16 cellular contexts compared by ENCODE assay signal in the genomic region with DNA sequence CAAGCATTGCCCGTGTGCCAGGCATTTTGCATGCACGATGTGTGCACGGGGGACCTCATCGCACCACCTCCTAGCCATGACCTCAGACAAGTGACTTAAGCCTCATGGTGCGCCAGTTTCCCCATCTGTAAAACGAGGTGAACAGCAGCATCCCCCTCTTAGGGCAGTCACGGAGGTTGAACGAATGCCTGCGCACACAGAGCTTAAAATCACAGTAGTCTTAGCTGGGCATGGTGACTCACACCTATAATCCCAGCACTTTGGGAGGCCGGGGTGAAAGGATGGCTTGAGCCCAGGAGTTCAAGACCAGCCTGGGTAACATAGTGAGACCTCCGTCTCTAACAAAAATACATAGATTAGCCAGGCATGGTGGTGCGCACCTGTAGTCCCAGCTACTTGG.
"Had no signal": no experiment of that assay in that cellular context is flagged by ENCODE, and none has a peak within 500 bp of the region (broad histone marks: within the 10 kb centered on the region; RNA-seq: fewer than 3 reads in every experiment).

No MANE protein-coding gene starts in this region.

- H3K4me3 ChIP-seq: lung, right lobe of liver, spleen had no signal

- H3K27ac ChIP-seq: right lobe of liver, spleen had no signal

- H3K27me3 ChIP-seq: right lobe of liver had no signal

- H3K36me3 ChIP-seq: right lobe of liver, spleen had no signal

- H3K36me3 Mint-ChIP-seq: activated naive CD8-positive, alpha-beta T cell treated with anti-CD3 and anti-CD28 coated beads, Interleukin-2, amount 10 ng/mL, durations not matched to agents 7 days and 5 days; stimulated activated naive B cell treated with anti-CD40 and anti-IgM and Interleukin-4, amounts not matched to agents 10 μg/mL and 1 μg/mL and 100 μg/mL, for 72 hours; type B pancreatic cell had no signal

- H3K9me3 Mint-ChIP-seq: activated CD8-positive, alpha-beta T cell treated with anti-CD3 and anti-CD28 coated beads for 36 hours; activated naive CD8-positive, alpha-beta T cell treated with anti-CD3 and anti-CD28 coated beads, Interleukin-2, amount 10 ng/mL, durations not matched to agents 7 days and 5 days; activated T-cell treated with anti-CD3 and anti-CD28 coated beads, Interleukin-2, amount 50 U/mL, for 72 hours; stimulated activated naive B cell treated with anti-CD40 and anti-IgM and Interleukin-4, amounts not matched to agents 10 μg/mL and 1 μg/mL and 100 μg/mL, for 72 hours; type B pancreatic cell had no signal

- H3K4me1 ChIP-seq: right lobe of liver had no signal

- H3K27me3 Mint-ChIP-seq: activated CD4-positive, alpha-beta T cell treated with anti-CD3 and anti-CD28 coated beads for 36 hours; progenitor cell of endocrine pancreas; type B pancreatic cell had no signal

- H3K4me1 Mint-ChIP-seq: activated CD4-positive, alpha-beta T cell treated with anti-CD3 and anti-CD28 coated beads for 36 hours; activated naive CD8-positive, alpha-beta T cell treated with anti-CD3 and anti-CD28 coated beads, Interleukin-2, amount 10 ng/mL, durations not matched to agents 7 days and 5 days; stimulated activated naive B cell treated with anti-CD40 and anti-IgM and Interleukin-4, amounts not matched to agents 10 μg/mL and 1 μg/mL and 100 μg/mL, for 72 hours had no signal

- ATAC-seq: activated CD4-positive, alpha-beta T cell treated with anti-CD3 and anti-CD28 coated beads for 36 hours; activated CD8-positive, alpha-beta T cell treated with anti-CD3 and anti-CD28 coated beads for 36 hours; activated T-cell treated with anti-CD3 and anti-CD28 coated beads, Interleukin-2, amount 50 U/mL, for 72 hours; left cardiac atrium; stimulated activated naive B cell treated with anti-CD40 and anti-IgM and Interleukin-4, amounts not matched to agents 10 μg/mL and 1 μg/mL and 100 μg/mL, for 72 hours had no signal

- H3K4me3 Mint-ChIP-seq: activated CD4-positive, alpha-beta T cell treated with anti-CD3 and anti-CD28 coated beads for 36 hours; activated CD8-positive, alpha-beta T cell treated with anti-CD3 and anti-CD28 coated beads for 36 hours; activated naive CD8-positive, alpha-beta T cell treated with anti-CD3 and anti-CD28 coated beads, Interleukin-2, amount 10 ng/mL, durations not matched to agents 7 days and 5 days; activated T-cell treated with anti-CD3 and anti-CD28 coated beads, Interleukin-2, amount 50 U/mL, for 72 hours; stimulated activated naive B cell treated with anti-CD40 and anti-IgM and Interleukin-4, amounts not matched to agents 10 μg/mL and 1 μg/mL and 100 μg/mL, for 72 hours; type B pancreatic cell had no signal

- H3K9me3 ChIP-seq: right lobe of liver, spleen had no signal

- H3K27ac Mint-ChIP-seq: activated CD4-positive, alpha-beta T cell treated with anti-CD3 and anti-CD28 coated beads for 36 hours; activated CD8-positive, alpha-beta T cell treated with anti-CD3 and anti-CD28 coated beads for 36 hours; activated naive CD8-positive, alpha-beta T cell treated with anti-CD3 and anti-CD28 coated beads, Interleukin-2, amount 10 ng/mL, durations not matched to agents 7 days and 5 days; activated T-cell treated with anti-CD3 and anti-CD28 coated beads, Interleukin-2, amount 50 U/mL, for 72 hours; progenitor cell of endocrine pancreas; stimulated activated naive B cell treated with anti-CD40 and anti-IgM and Interleukin-4, amounts not matched to agents 10 μg/mL and 1 μg/mL and 100 μg/mL, for 72 hours; type B pancreatic cell had no signal

- DNase-seq: activated CD4-positive, alpha-beta T cell treated with anti-CD3 and anti-CD28 coated beads for 36 hours; activated CD8-positive, alpha-beta memory T cell treated with anti-CD3 and anti-CD28 coated beads, Interleukin-2, amount 50 U/mL, for 4 hours; activated CD8-positive, alpha-beta T cell treated with anti-CD3 and anti-CD28 coated beads for 36 hours; activated naive CD8-positive, alpha-beta T cell treated with anti-CD3 and anti-CD28 coated beads, Interleukin-2, amount 10 ng/mL, durations not matched to agents 7 days and 5 days; activated T-cell treated with anti-CD3 and anti-CD28 coated beads, Interleukin-2, amount 50 U/mL, for 72 hours; aorta; left cardiac atrium; midbrain; right lobe of liver; spleen; stimulated activated CD4-positive, alpha-beta T cell treated with anti-CD3 and anti-CD28 coated beads, Interleukin-1b, Interleukin-23, amount 100 ng/mL, for 48 hours; stimulated activated naive B cell treated with anti-CD40 and anti-IgM and Interleukin-4, amounts not matched to agents 10 μg/mL and 1 μg/mL and 100 μg/mL, for 72 hours; T-helper 9 cell had no signal
